2 cellular contexts compared by ENCODE assay signal in the genomic region with DNA sequence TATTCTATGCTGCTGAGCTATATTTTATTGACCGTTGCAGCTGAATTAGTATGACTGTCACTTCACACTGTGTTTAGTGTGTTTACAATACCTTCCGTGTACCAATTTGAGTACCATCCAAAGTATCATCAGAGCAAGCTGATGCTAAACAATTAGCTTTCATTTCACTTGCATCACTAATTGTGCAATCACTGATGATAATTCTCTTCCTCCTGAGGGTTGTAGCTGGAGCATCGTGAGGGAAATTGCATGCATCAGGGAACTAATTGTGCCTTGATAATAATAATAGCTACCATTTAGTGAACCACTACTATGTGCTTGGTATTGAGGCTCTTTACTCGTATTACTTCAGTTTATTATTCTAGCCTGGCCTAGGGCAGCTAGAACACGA.
TF ChIP-seq lines count a peak whose summit lies in the region.

No MANE protein-coding gene starts in this region.

TF ChIP-seq in HepG2, 621 proteins besides CTCF, POLR2A, EP300 and RAD21 (continued from another document):
- TF ChIP-seq, protein P1, sequence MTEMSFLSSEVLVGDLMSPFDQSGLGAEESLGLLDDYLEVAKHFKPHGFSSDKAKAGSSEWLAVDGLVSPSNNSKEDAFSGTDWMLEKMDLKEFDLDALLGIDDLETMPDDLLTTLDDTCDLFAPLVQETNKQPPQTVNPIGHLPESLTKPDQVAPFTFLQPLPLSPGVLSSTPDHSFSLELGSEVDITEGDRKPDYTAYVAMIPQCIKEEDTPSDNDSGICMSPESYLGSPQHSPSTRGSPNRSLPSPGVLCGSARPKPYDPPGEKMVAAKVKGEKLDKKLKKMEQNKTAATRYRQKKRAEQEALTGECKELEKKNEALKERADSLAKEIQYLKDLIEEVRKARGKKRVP (CRISPR knock-in tag; IDR thresholded peaks at IDR 0.05) = peak in 1 of 2 experiments; percentile 32; a peak in 1 of 4 replicates
- no peak for TF ChIP-seq ZNF501 (CRISPR knock-in tag; IDR thresholded peaks at IDR 0.05)

TF ChIP-seq in K562, 482 proteins besides CTCF, POLR2A, EP300 and RAD21 (continued from another document):
- TF ChIP-seq, protein P2, sequence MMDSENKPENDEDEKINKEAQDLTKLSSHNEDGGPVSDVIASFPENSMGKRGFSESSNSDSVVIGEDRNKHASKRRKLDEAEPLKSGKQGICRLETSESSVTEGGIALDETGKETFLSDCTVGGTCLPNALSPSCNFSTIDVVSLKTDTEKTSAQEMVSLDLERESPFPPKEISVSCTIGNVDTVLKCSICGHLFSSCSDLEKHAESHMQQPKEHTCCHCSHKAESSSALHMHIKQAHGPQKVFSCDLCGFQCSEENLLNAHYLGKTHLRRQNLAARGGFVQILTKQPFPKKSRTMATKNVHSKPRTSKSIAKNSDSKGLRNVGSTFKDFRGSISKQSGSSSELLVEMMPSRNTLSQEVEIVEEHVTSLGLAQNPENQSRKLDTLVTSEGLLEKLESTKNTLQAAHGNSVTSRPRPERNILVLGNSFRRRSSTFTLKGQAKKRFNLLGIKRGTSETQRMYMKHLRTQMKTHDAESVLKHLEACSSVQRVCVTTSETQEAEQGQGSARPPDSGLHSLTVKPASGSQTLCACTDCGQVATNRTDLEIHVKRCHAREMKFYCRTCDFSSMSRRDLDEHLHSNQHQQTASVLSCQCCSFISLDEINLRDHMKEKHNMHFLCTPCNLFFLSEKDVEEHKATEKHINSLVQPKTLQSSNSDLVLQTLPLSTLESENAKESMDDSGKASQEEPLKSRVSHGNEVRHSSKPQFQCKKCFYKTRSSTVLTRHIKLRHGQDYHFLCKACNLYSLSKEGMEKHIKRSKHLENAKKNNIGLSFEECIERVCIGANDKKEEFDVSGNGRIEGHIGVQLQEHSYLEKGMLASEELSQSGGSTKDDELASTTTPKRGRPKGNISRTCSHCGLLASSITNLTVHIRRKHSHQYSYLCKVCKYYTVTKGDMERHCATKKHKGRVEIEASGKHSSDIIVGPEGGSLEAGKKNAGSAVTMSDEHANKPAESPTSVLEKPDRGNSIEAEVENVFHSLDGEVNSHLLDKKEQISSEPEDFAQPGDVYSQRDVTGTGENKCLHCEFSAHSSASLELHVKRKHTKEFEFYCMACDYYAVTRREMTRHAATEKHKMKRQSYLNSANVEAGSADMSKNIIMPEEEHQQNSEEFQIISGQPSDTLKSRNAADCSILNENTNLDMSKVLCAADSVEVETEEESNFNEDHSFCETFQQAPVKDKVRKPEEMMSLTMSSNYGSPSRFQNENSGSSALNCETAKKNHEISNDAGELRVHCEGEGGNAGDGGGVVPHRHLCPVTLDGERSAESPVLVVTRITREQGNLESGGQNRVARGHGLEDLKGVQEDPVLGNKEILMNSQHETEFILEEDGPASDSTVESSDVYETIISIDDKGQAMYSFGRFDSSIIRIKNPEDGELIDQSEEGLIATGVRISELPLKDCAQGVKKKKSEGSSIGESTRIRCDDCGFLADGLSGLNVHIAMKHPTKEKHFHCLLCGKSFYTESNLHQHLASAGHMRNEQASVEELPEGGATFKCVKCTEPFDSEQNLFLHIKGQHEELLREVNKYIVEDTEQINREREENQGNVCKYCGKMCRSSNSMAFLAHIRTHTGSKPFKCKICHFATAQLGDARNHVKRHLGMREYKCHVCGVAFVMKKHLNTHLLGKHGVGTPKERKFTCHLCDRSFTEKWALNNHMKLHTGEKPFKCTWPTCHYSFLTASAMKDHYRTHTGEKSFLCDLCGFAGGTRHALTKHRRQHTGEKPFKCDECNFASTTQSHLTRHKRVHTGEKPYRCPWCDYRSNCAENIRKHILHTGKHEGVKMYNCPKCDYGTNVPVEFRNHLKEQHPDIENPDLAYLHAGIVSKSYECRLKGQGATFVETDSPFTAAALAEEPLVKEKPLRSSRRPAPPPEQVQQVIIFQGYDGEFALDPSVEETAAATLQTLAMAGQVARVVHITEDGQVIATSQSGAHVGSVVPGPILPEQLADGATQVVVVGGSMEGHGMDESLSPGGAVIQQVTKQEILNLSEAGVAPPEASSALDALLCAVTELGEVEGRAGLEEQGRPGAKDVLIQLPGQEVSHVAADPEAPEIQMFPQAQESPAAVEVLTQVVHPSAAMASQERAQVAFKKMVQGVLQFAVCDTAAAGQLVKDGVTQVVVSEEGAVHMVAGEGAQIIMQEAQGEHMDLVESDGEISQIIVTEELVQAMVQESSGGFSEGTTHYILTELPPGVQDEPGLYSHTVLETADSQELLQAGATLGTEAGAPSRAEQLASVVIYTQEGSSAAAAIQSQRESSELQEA (IDR thresholded peaks at IDR 0.05; ENCODE audit: low read depth) = no peak
- TF ChIP-seq, protein P3, sequence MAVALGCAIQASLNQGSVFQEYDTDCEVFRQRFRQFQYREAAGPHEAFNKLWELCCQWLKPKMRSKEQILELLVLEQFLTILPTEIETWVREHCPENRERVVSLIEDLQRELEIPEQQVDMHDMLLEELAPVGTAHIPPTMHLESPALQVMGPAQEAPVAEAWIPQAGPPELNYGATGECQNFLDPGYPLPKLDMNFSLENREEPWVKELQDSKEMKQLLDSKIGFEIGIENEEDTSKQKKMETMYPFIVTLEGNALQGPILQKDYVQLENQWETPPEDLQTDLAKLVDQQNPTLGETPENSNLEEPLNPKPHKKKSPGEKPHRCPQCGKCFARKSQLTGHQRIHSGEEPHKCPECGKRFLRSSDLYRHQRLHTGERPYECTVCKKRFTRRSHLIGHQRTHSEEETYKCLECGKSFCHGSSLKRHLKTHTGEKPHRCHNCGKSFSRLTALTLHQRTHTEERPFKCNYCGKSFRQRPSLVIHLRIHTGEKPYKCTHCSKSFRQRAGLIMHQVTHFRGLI (CRISPR knock-in tag; IDR thresholded peaks at IDR 0.05) = no peak
- no peak for TF ChIP-seq RFX5 (IDR thresholded peaks at IDR 0.05; ENCODE audit: low read depth, low read length)
- TF ChIP-seq, protein P4, sequence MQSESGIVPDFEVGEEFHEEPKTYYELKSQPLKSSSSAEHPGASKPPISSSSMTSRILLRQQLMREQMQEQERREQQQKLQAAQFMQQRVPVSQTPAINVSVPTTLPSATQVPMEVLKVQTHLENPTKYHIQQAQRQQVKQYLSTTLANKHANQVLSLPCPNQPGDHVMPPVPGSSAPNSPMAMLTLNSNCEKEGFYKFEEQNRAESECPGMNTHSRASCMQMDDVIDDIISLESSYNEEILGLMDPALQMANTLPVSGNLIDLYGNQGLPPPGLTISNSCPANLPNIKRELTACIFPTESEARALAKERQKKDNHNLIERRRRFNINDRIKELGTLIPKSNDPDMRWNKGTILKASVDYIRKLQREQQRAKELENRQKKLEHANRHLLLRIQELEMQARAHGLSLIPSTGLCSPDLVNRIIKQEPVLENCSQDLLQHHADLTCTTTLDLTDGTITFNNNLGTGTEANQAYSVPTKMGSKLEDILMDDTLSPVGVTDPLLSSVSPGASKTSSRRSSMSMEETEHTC (IDR thresholded peaks at IDR 0.05) = no peak
- no peak for TF ChIP-seq IRF2 (CRISPR knock-in tag; IDR thresholded peaks at IDR 0.05)
- no peak for TF ChIP-seq CAMTA2 (CRISPR knock-in tag; conservative IDR thresholded peaks at IDR 0.05)
